Comparison of ENCODE assay signal across 30 cellular contexts in the genomic region with DNA sequence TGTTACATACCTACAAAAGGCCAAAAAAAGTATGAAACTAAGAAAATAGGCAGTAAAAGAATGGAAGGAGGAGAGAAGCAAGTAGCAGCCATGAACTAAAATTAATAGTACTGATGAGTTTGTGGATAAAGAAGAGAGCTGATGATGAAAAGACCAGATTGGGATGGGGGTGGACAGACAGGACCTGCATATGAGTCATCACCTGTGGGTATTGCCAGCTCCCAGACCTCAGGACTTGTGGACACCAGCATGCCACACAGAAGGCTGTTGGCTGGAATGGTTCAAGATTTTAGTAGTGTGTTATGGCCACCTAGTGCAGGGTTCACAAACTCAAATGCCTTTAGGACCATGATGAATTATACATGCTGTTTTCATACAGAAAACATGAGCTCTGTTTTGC. TPM values are rescaled to one million over a fixed set of nuclear protein-coding genes. Genes with fewer than 3 reads are reported as not detected.
DNase-seq lines count a peak whose midpoint lies in the region; ATAC-seq, FAIRE-seq and TF ChIP-seq lines count a peak whose summit lies in the region.
"Had no signal": no experiment of that assay in that cellular context is flagged by ENCODE, and none has a peak within 500 bp of the region (broad histone marks: within the 10 kb centered on the region; RNA-seq: fewer than 3 reads in every experiment).

No MANE protein-coding gene starts in this region.

- H3K4me1 Mint-ChIP-seq in activated CD4-positive, alpha-beta T cell treated with anti-CD3 and anti-CD28 coated beads for 36 hours, result no peaks in the 10 kb centered on the region

- H4K20me1 ChIP-seq in fibroblast of lung (ENCODE audit: control insufficient read depth, extremely low read depth, insufficient read depth, low read length), result no peaks in the 10 kb centered on the region

- H3K27ac ChIP-seq in RWPE1, result no peak overlapping the region
- no peak overlapping the region for H3K27ac ChIP-seq in fibroblast of lung (ENCODE audit: insufficient read depth, low read length)
- H3K27ac ChIP-seq: esophagus muscularis mucosa, prostate gland, SJSA1, spleen, suprapubic skin had no signal

- H3K36me3 ChIP-seq in fibroblast of lung (ENCODE audit: control insufficient read depth, insufficient read depth, low read length), result no peaks in the 10 kb centered on the region
- H3K36me3 ChIP-seq: esophagus muscularis mucosa, prostate gland, SJSA1, spleen, suprapubic skin had no signal

- no peak overlapping the region for H2AFZ ChIP-seq in fibroblast of lung (ENCODE audit: low read length)

- H3K9me3 ChIP-seq in fibroblast of lung (ENCODE audit: control insufficient read depth, insufficient read depth, low read depth, low read length), result no peaks in the 10 kb centered on the region
- H3K9me3 ChIP-seq: esophagus muscularis mucosa, prostate gland, SJSA1, spleen, suprapubic skin had no signal

- no peaks in the 10 kb centered on the region for H3K27me3 Mint-ChIP-seq in activated CD4-positive, alpha-beta T cell treated with anti-CD3 and anti-CD28 coated beads for 36 hours
- H3K27me3 Mint-ChIP-seq: activated naive CD8-positive, alpha-beta T cell treated with anti-CD3 and anti-CD28 coated beads, Interleukin-2, amount 10 ng/mL, durations not matched to agents 7 days and 5 days; CD4-positive, CD25-positive, alpha-beta regulatory T cell had no signal

- no peaks in the 10 kb centered on the region for H3K9me3 Mint-ChIP-seq in activated CD4-positive, alpha-beta T cell treated with anti-CD3 and anti-CD28 coated beads for 36 hours (ENCODE audit: low read depth)
- H3K9me3 Mint-ChIP-seq: activated naive CD8-positive, alpha-beta T cell treated with anti-CD3 and anti-CD28 coated beads, Interleukin-2, amount 10 ng/mL, durations not matched to agents 7 days and 5 days; activated T-cell treated with anti-CD3 and anti-CD28 coated beads, Interleukin-2, amount 50 U/mL, for 72 hours; CD4-positive, CD25-positive, alpha-beta regulatory T cell; nephron progenitor cell had no signal

- H3K27ac Mint-ChIP-seq in activated CD4-positive, alpha-beta T cell treated with anti-CD3 and anti-CD28 coated beads for 36 hours, result no peak overlapping the region
- H3K27ac Mint-ChIP-seq: activated naive CD8-positive, alpha-beta T cell treated with anti-CD3 and anti-CD28 coated beads, Interleukin-2, amount 10 ng/mL, durations not matched to agents 7 days and 5 days; activated T-cell treated with anti-CD3 and anti-CD28 coated beads, Interleukin-2, amount 50 U/mL, for 72 hours; CD4-positive, CD25-positive, alpha-beta regulatory T cell; nephron progenitor cell had no signal

- TF ChIP-seq CTCF in RWPE1 (conservative IDR thresholded peaks at IDR 0.05; ENCODE audit: low read depth), result no peak
- TF ChIP-seq CTCF in fibroblast of lung (conservative IDR thresholded peaks at IDR 0.05 in 1 of 2, IDR thresholded peaks at IDR 0.05 in 1 of 2; ENCODE audit: low read depth in 1 of 2, low read length in 2 of 2), result no peak

- CTCF ChIA-PET in RWPE1 (lab: Yijun Ruan, JAX), result no interaction called here
- CTCF ChIA-PET in activated CD4-positive, alpha-beta T cell treated with anti-CD3 and anti-CD28 coated beads for 36 hours (lab: Charles Lee), result no interaction called here

- peaks cover 3% of the 10 kb centered on the region for H3K36me3 Mint-ChIP-seq in activated CD4-positive, alpha-beta T cell treated with anti-CD3 and anti-CD28 coated beads for 36 hours (ENCODE audit: low read depth)
- H3K36me3 Mint-ChIP-seq: CD4-positive, CD25-positive, alpha-beta regulatory T cell had no signal

- POLR2A ChIA-PET in RWPE1 (lab: Yijun Ruan, JAX; ENCODE audit: low non-redundant PET), result no interaction called here
- POLR2A ChIA-PET in activated CD4-positive, alpha-beta T cell treated with anti-CD3 and anti-CD28 coated beads for 36 hours (lab: Charles Lee), result no interaction called here

- H3K4me3 Mint-ChIP-seq in activated CD4-positive, alpha-beta T cell treated with anti-CD3 and anti-CD28 coated beads for 36 hours, result no peak overlapping the region
- H3K4me3 Mint-ChIP-seq: activated naive CD8-positive, alpha-beta T cell treated with anti-CD3 and anti-CD28 coated beads, Interleukin-2, amount 10 ng/mL, durations not matched to agents 7 days and 5 days; activated T-cell treated with anti-CD3 and anti-CD28 coated beads, Interleukin-2, amount 50 U/mL, for 72 hours; CD4-positive, CD25-positive, alpha-beta regulatory T cell; nephron progenitor cell had no signal

- FAIRE-seq in urothelium cell line (lab: Jason Lieb, UNC), result no peak
- FAIRE-seq: A204.1, kidney had no signal

- intact Hi-C loops in activated CD4-positive, alpha-beta T cell treated with anti-CD3 and anti-CD28 coated beads for 36 hours (cut with DNase I, micrococcal nuclease), result no loop called here

- no peak for ATAC-seq in activated CD4-positive, alpha-beta T cell treated with anti-CD3 and anti-CD28 coated beads for 36 hours
- ATAC-seq in HG03520 (IDR thresholded peaks at IDR 0.05; ENCODE audit: unreplicated experiment) (no peak), GM21737 (IDR thresholded peaks at IDR 0.05; ENCODE audit: unreplicated experiment) (no peak)
- ATAC-seq: activated T-cell treated with anti-CD3 and anti-CD28 coated beads, Interleukin-2, amount 50 U/mL, for 72 hours had no signal

- H3K79me2 ChIP-seq in fibroblast of lung (ENCODE audit: control insufficient read depth, insufficient read depth, low read length), result no peaks in the 10 kb centered on the region

- H3K4me1 ChIP-seq in fibroblast of lung (ENCODE audit: control insufficient read depth, extremely low read depth, insufficient read depth, low read length), result no peaks in the 10 kb centered on the region
- H3K4me1 ChIP-seq: esophagus muscularis mucosa, prostate gland, SJSA1, spleen, suprapubic skin had no signal

- no peak overlapping the region for H3K4me3 ChIP-seq in fibroblast of lung (replicated peaks in 1 of 4; ENCODE audit: control extremely low read depth in 1 of 4, insufficient read depth in 1 of 4, low read depth in 3 of 4, low read length in 4 of 4)
- H3K4me3 ChIP-seq: esophagus muscularis mucosa, prostate gland, SJSA1, spleen, suprapubic skin had no signal

- no peak overlapping the region for H3K9ac ChIP-seq in fibroblast of lung (ENCODE audit: insufficient read depth, low read length)

- DNase-seq in DMS53 (lab: John Stamatoyannopoulos, UW) (peak; percentile 31), DMS53 treated with DMSO at 0.1 percent for 48 hours (lab: John Stamatoyannopoulos, UW; ENCODE audit: unreplicated experiment) (no peak), RWPE1 (ENCODE audit: low spot score) (peak; percentile 5), fibroblast of lung (ENCODE audit: low read depth in 2 of 2) (peak; percentile 10 to 23), urothelium cell line (ENCODE audit: low spot score) (peak; percentile 3)
- no peak for DNase-seq in activated CD4-positive, alpha-beta T cell treated with anti-CD3 and anti-CD28 coated beads for 36 hours
- DNase-seq: activated CD8-positive, alpha-beta memory T cell treated with anti-CD3 and anti-CD28 coated beads for 24 hours; activated naive CD8-positive, alpha-beta T cell treated with anti-CD3 and anti-CD28 coated beads, Interleukin-2, amount 10 ng/mL, durations not matched to agents 7 days and 5 days; activated T-cell treated with anti-CD3 and anti-CD28 coated beads, Interleukin-2, amount 50 U/mL, for 72 hours; caudate nucleus; CD4-positive, CD25-positive, alpha-beta regulatory T cell; DND-41; effector CD4-positive, alpha-beta T cell; HCEC 1CT; hippocampal formation; KBM-7; kidney; mesendoderm; NCI-H1105; NCI-H526 treated with DMSO at 0.1 percent for 48 hours; nephron progenitor cell; spleen had no signal

- no peak overlapping the region for H3K4me2 ChIP-seq in fibroblast of lung (ENCODE audit: extremely low read depth, insufficient read depth, low read length)

- no peaks in the 10 kb centered on the region for H3K27me3 ChIP-seq in fibroblast of lung (ENCODE audit: control insufficient read depth, insufficient read depth, low read length)
- H3K27me3 ChIP-seq: esophagus muscularis mucosa, SJSA1, spleen, suprapubic skin had no signal

RNA-seq across cellular contexts. Expression of gene ARX, which starts 58.9 kb away (rescaled TPM):
- total RNA-seq in fibroblast of lung, result not detected in 2 replicates
- polyA plus RNA-seq in fibroblast of lung, result not detected in 2 replicates
- not detected in 2 replicates for polyA plus RNA-seq in fibroblast of lung (2012)
- not detected in 2 replicates for polyA minus RNA-seq in fibroblast of lung (ENCODE audit: low replicate concordance)
- not detected for total RNA-seq in activated CD4-positive, alpha-beta T cell treated with anti-CD3 and anti-CD28 coated beads for 36 hours
- total RNA-seq: activated naive CD8-positive, alpha-beta T cell treated with anti-CD3 and anti-CD28 coated beads, Interleukin-2, amount 10 ng/mL, durations not matched to agents 7 days and 5 days; activated T-cell treated with anti-CD3 and anti-CD28 coated beads, Interleukin-2, amount 50 U/mL, for 72 hours; CD4-positive, CD25-positive, alpha-beta regulatory T cell; esophagus muscularis mucosa; SJSA1; T-helper 2 cell treated with Interferon-gamma antibody and Interleukin-4, amounts not matched to agents 100 ng/mL and 5 ng/mL, for 36 hours had no signal
- polyA plus RNA-seq: CD4-positive, CD25-positive, alpha-beta regulatory T cell; spleen had no signal

Comparison
In these comparisons a context has a peak if more than half of its experiments do, and no peak if none do; other contexts are left out.
1. DNase-seq: peak in DMS53 (single experiment), RWPE1 (single experiment), fibroblast of lung (2 of 2) and urothelium cell line (single experiment); none in DMS53 treated with DMSO at 0.1 percent for 48 hours (single experiment) and activated CD4-positive, alpha-beta T cell treated with anti-CD3 and anti-CD28 coated beads for 36 hours (single experiment).